ENCODE assay signal across 8 cellular contexts in the genomic region with DNA sequence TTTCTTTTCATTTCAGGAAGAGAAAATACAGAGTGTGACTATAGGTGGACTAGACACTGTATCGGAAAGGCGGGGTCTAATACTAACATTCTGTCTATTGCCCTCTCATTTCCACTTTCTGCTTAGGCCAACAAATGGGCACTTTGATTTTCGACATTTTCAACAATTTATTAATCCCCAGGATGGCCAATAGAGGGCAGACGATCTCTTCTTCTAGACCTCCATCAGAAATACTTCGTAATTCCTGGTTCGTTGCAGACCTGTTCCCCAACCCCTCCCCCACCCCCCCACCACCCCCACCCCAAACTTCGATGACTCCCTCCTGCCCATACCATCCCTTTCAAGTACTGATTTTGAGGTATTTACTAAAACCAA. TPM values are rescaled to one million over a fixed set of nuclear protein-coding genes. Genes with fewer than 3 reads are reported as not detected.
DNase-seq lines count a peak whose midpoint lies in the region; ATAC-seq, FAIRE-seq and TF ChIP-seq lines count a peak whose summit lies in the region.

No MANE protein-coding gene starts in this region.

- H3K27ac ChIP-seq in A549: peak overlapping the region; percentile 93 to 97

- H3K4me2 ChIP-seq in A549: peak overlapping the region; percentile 88

- no peaks in the 10 kb centered on the region for H3K27me3 Mint-ChIP-seq in MCF 10A (ENCODE audit: insufficient read depth, unreplicated experiment)

- peak in 1 of 2 experiments; percentile 73 for DNase-seq in A549 (ENCODE audit: low read depth in 1 of 2, low spot score in 1 of 2)
- DNase-seq in GM06990 (ENCODE audit: extremely low read depth, insufficient read length): no peak
- DNase-seq in NCI-H345 (lab: John Stamatoyannopoulos, UW): peak; percentile 33
- peak; percentile 68 for DNase-seq in MCF 10A (ENCODE audit: unreplicated experiment)
- DNase-seq in medulla oblongata (ENCODE audit: extremely low spot score): peak; percentile 80
- no peak for DNase-seq in stimulated activated CD4-positive, alpha-beta T cell treated with anti-CD3 and anti-CD28 coated beads, Interleukin-15, amount 100 ng/mL, for 24 hours
- DNase-seq in activated CD4-positive, CD25-positive, alpha-beta regulatory T cell (lab: John Stamatoyannopoulos, UW): no peak

- no peaks in the 10 kb centered on the region for H3K9me3 Mint-ChIP-seq in MCF 10A (ENCODE audit: unreplicated experiment)

- H3K36me3 Mint-ChIP-seq in MCF 10A (ENCODE audit: insufficient read depth, unreplicated experiment): peaks cover 3% of the 10 kb centered on the region

- no peak for ATAC-seq in A549
- ATAC-seq in HG02970 (IDR thresholded peaks at IDR 0.05; ENCODE audit: low FRiP score, unreplicated experiment): no peak

- CTCF ChIA-PET in A549 (lab: Yijun Ruan, JAX) (interaction anchor here (0.8 to 13.5 kb wide), 45 partner anchors 12 to 320 kb away, joined by 3 to 148 read pairs (median 6); no protein-coding TSS in a partner anchor), MCF 10A (lab: Yijun Ruan, JAX) (interaction anchor here (0.7 to 11.0 kb wide), 41 partner anchors 9 to 1666 kb away, joined by 3 to 146 read pairs (median 5); no protein-coding TSS in a partner anchor)

- no peak for TF ChIP-seq EP300 in A549 (IDR thresholded peaks at IDR 0.05)

- FAIRE-seq in A549 (lab: Jason Lieb, UNC): no peak

- no TSS peak for BruUV-seq in MCF 10A (replicated peaks; lab: Mats Ljungman, UMichigan)

- intact Hi-C loops in MCF 10A (cut with micrococcal nuclease): loop anchor here (1.0 to 10.0 kb wide), 3 partner anchors 155 to 433 kb away; no protein-coding TSS in a partner anchor

- no peak overlapping the region for H3K4me3 ChIP-seq in A549
- no peak overlapping the region for H3K4me3 ChIP-seq in GM06990 (replicated peaks; ENCODE audit: low read depth, low read length)

- POLR2A ChIA-PET in A549 (lab: Yijun Ruan, JAX) (no interaction called here), MCF 10A (lab: Yijun Ruan, JAX) (interaction anchor here (0.9 to 2.2 kb wide), 7 partner anchors 10 to 211 kb away, joined by 3 to 22 read pairs (median 9); no protein-coding TSS in a partner anchor)

- no peaks in the 10 kb centered on the region for H3K27me3 ChIP-seq in GM06990 (replicated peaks; ENCODE audit: control insufficient read depth, insufficient read depth, low read length)

- no peaks in the 10 kb centered on the region for H3K36me3 ChIP-seq in GM06990 (ENCODE audit: control insufficient read depth, insufficient read depth, low read length)

- H3K9me3 ChIP-seq in A549: no peaks in the 10 kb centered on the region

- H3K4me1 ChIP-seq in A549: peaks cover 42% of the 10 kb centered on the region

- TF ChIP-seq RAD21 in A549 (conservative IDR thresholded peaks at IDR 0.05 in 1 of 2, IDR thresholded peaks at IDR 0.05 in 1 of 2): peak; percentile 87 to 97

- 2% methylated on average over 7 of the region's 7 CpGs for WGBS in A549 (ENCODE audit: missing lambda C conversion rate)

- H3K4me1 Mint-ChIP-seq in MCF 10A (ENCODE audit: insufficient read depth, unreplicated experiment): peaks cover 25% of the 10 kb centered on the region

- no peak overlapping the region for H3K4me3 Mint-ChIP-seq in MCF 10A (ENCODE audit: unreplicated experiment)

- TF ChIP-seq CTCF in A549 (IDR thresholded peaks at IDR 0.05) (peak; percentile 90), GM06990 (IDR thresholded peaks at IDR 0.05; ENCODE audit: insufficient read depth, low read length, poor library complexity, severe bottlenecking) (peak; percentile 42), MCF 10A (IDR thresholded peaks at IDR 0.05; ENCODE audit: unreplicated experiment) (peak; percentile 71)

- H3K27ac Mint-ChIP-seq in MCF 10A (ENCODE audit: low read depth, unreplicated experiment): no peak overlapping the region

- no peak for TF ChIP-seq POLR2A in A549 (IDR thresholded peaks at IDR 0.05; ENCODE audit: low read length)

TF ChIP-seq in A549, 52 proteins besides CTCF, POLR2A, EP300 and RAD21:
- TF ChIP-seq RARB (CRISPR knock-in tag; IDR thresholded peaks at IDR 0.05) (no peak), SMC3 (IDR thresholded peaks at IDR 0.05) (peak; percentile 96), RCOR1 (IDR thresholded peaks at IDR 0.05; ENCODE audit: low read depth, low read length) (no peak)

RNA-seq across cellular contexts. Expression of gene CRIM1, which starts 3.6 kb away (rescaled TPM):
- polyA plus RNA-seq in A549 (2011; rRNA removed) (208 and 275 TPM in 2 replicates), A549 (2017; fragmentation: RNase III; extraction: RNeasy Plus Mini Kit Qiagen cat#74134 plus additional on column Dnase treatment) (127 to 135 TPM (median 130 TPM) in 3 replicates)
- polyA plus RNA-seq in A549 (2012; cell fraction: cytosol; rRNA removed): 133 and 166 TPM in 2 replicates
- 215 and 283 TPM in 2 replicates for polyA plus RNA-seq in A549 (2012; cell fraction: nucleus; rRNA removed)
- polyA minus RNA-seq in A549 (2011; rRNA and poly(A)+ RNA removed): 997 and 1,171 TPM in 2 replicates
- 119 and 185 TPM in 2 replicates for total RNA-seq in MCF 10A (2022)

Comparison
In these comparisons a context has a peak if more than half of its experiments do, and no peak if none do; other contexts are left out.
1. DNase-seq: peak in NCI-H345 (single experiment), MCF 10A (single experiment) and medulla oblongata (single experiment); none in GM06990 (single experiment), stimulated activated CD4-positive, alpha-beta T cell treated with anti-CD3 and anti-CD28 coated beads, Interleukin-15, amount 100 ng/mL, for 24 hours (single experiment) and activated CD4-positive, CD25-positive, alpha-beta regulatory T cell (0 of 4).
2. Peak in every context shown above with its lines, with median percentiles within 50 percentile points of each other: CTCF ChIP-seq.